Comparison of ENCODE assay signal across 25 cellular contexts in genomic region chr4:57588557-57588956, GRCh38.
"Had no signal": no experiment of that assay in that cellular context is flagged by ENCODE, and none has a peak within 500 bp of the region (broad histone marks: within the 10 kb centered on the region; RNA-seq: fewer than 3 reads in every experiment).

No MANE protein-coding gene starts in this region.

- FAIRE-seq: small intestine, urothelium cell line had no signal

- H3K9me3 ChIP-seq: ovary, psoas muscle, right lobe of liver, sigmoid colon, thoracic aorta, thyroid gland, upper lobe of left lung, vagina had no signal

- H3K4me3 ChIP-seq: neural progenitor cell, ovary, psoas muscle, right lobe of liver, sigmoid colon, stomach, thoracic aorta, thyroid gland, tibial nerve, upper lobe of left lung, vagina had no signal

- ATAC-seq: psoas muscle; right cardiac atrium; right lobe of liver; stimulated activated effector memory CD8-positive, alpha-beta T cell treated with anti-CD3 and anti-CD28 coated beads, Interleukin-12 subunit alpha, Interleukin-12 subunit beta, amount 100 ng/mL, for 72 hours; stimulated activated naive B cell treated with anti-CD40 and anti-IgM and Interleukin-4, amounts not matched to agents 10 μg/mL and 1 μg/mL and 100 μg/mL, for 72 hours had no signal

- H3K4me1 ChIP-seq: neural progenitor cell, parathyroid adenoma, psoas muscle, right lobe of liver, sigmoid colon, stomach, thyroid gland, tibial nerve, upper lobe of left lung, vagina had no signal

- H3K36me3 ChIP-seq: neural progenitor cell, ovary, right lobe of liver, sigmoid colon, stomach, thoracic aorta, thyroid gland, tibial nerve, upper lobe of left lung, vagina had no signal

- DNase-seq: occipital lobe; ovary; posterior cingulate gyrus; psoas muscle; right cardiac atrium; right lobe of liver; sigmoid colon; small intestine; stimulated activated CD4-positive, alpha-beta T cell treated with anti-CD3 and anti-CD28 coated beads, Interleukin-15, amount 100 ng/mL, for 24 hours; stimulated activated CD4-positive, alpha-beta T cell treated with anti-CD3 and anti-CD28 coated beads, Interleukin-2, amount 100 ng/mL, for 24 hours; stimulated activated CD4-positive, alpha-beta T cell treated with anti-CD3 and anti-CD28 coated beads, Interleukin-2, amount 100 ng/mL, for 48 hours; stimulated activated CD4-positive, alpha-beta T cell treated with anti-CD3 and anti-CD28 coated beads, Interleukin-4, amount 100 ng/mL, for 24 hours; stimulated activated naive B cell treated with anti-CD40 and anti-IgM and Interleukin-4, amounts not matched to agents 10 μg/mL and 1 μg/mL and 100 μg/mL, for 72 hours; stimulated activated naive CD4-positive, alpha-beta T cell treated with Interleukin-2 at 50 U/mL for 16 hours; stomach; thyroid gland; trophoblast cell; upper lobe of left lung had no signal

- H3K27ac ChIP-seq: neural progenitor cell, ovary, parathyroid adenoma, psoas muscle, right lobe of liver, sigmoid colon, stomach, thoracic aorta, thyroid gland, tibial nerve, upper lobe of left lung, vagina had no signal

- H3K9ac ChIP-seq: neural progenitor cell, parathyroid adenoma had no signal
